In genomic region chr1:244945109-244945671, GRCh38 we compare ENCODE assay signal across 11 cellular contexts.
DNase-seq lines count a peak whose midpoint lies in the region; ATAC-seq and TF ChIP-seq lines count a peak whose summit lies in the region.
"Had no signal": no experiment of that assay in that cellular context is flagged by ENCODE, and none has a peak within 500 bp of the region (broad histone marks: within the 10 kb centered on the region; RNA-seq: fewer than 3 reads in every experiment).

No MANE protein-coding gene starts in this region.

- POLR2A ChIA-PET in GM10248 (lab: Yijun Ruan, JAX), result interaction anchor here (0.6 kb wide), 1 partner anchor 1633 kb away, joined by 3 read pairs; no protein-coding TSS in a partner anchor

- no peak for TF ChIP-seq CTCF in GM10248 (IDR thresholded peaks at IDR 0.05; ENCODE audit: control extremely low read depth, extremely low read depth, low read depth, missing control alignments)

- CTCF ChIA-PET in GM10248 (lab: Yijun Ruan, JAX), result interaction anchor here (0.7 to 1.8 kb wide), 5 partner anchors 19 to 32 kb away, joined by 3 to 6 read pairs (median 4); no protein-coding TSS in a partner anchor

- peak; percentile 64 for ATAC-seq in GM19328 (IDR thresholded peaks at IDR 0.05; ENCODE audit: unreplicated experiment)
- peak; percentile 60 for ATAC-seq in HG02840 (IDR thresholded peaks at IDR 0.05; ENCODE audit: low FRiP score, unreplicated experiment)
- ATAC-seq in HG03571 (IDR thresholded peaks at IDR 0.05; ENCODE audit: unreplicated experiment), result peak; percentile 78

- DNase-seq in GM10248 (ENCODE audit: extremely low spot score) (peak; percentile 54), islet precursor cell (no peak), G401 (ENCODE audit: low spot score) (no peak), DMS 273 (lab: John Stamatoyannopoulos, UW; ENCODE audit: unreplicated experiment) (no peak)
- no peak for DNase-seq in central memory CD4-positive, alpha-beta T cell
- DNase-seq: activated naive CD4-positive, alpha-beta T cell; OCI-M1; WERI-Rb-1 had no signal

- in situ Hi-C loops in G401 (cut with HindIII; ENCODE audit: low sequenced_read_pairs), result no loop called here
